8 cellular contexts compared by ENCODE assay signal in the genomic region with DNA sequence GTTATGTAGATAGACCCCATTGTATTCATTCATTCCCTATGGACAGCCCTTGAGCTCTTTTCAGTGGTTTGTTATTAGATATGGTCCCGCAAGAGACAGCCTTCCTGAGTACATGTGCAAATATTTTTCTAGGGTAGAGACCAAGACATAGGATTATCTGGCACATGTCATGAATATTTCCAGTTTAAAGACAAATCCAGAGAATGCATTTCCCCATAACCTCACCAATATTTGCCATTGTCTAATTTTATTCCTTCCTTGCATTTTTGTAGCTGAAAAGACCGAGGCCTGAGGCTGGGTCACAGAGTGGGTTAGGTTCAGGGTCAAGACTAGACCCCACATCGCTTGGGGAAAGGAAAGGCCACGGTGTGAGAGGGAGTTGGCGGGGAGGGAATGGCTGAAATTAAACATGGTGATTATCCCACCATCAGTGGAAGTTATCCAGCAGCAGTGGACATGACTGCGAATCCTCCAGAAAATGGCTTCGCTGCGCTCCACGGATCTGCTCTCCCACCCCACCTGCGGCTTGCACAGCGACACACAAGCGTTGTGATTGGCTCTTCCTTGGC. TPM values are rescaled to one million over a fixed set of nuclear protein-coding genes. Genes with fewer than 3 reads are reported as not detected.
DNase-seq lines count a peak whose midpoint lies in the region; ATAC-seq and TF ChIP-seq lines count a peak whose summit lies in the region.

No MANE protein-coding gene starts in this region.

- no peaks in the 10 kb centered on the region for H3K79me2 ChIP-seq in neural cell (replicated peaks; ENCODE audit: insufficient read depth, low read length)

- intact Hi-C loops in dorsolateral prefrontal cortex (cut with DNase I): no loop called here

- ATAC-seq in HG03457 (IDR thresholded peaks at IDR 0.05; ENCODE audit: unreplicated experiment): no peak
- no peak for ATAC-seq in GM18867 (IDR thresholded peaks at IDR 0.05; ENCODE audit: unreplicated experiment)

- no peaks in the 10 kb centered on the region for H3K36me3 ChIP-seq in BLaER1 treated with 17β-estradiol and CSF1 and Interleukin-3, amounts not matched to agents 10 nM and 100 nM
- no peaks in the 10 kb centered on the region for H3K36me3 ChIP-seq in neural cell (ENCODE audit: insufficient read depth, low read length)

- DNase-seq in NCI-H1092 treated with DMSO at 0.1 percent for 48 hours (lab: John Stamatoyannopoulos, UW) (peak; percentile 95), dorsolateral prefrontal cortex (no peak), NCI-H345 treated with DMSO at 0.1 percent for 48 hours (lab: John Stamatoyannopoulos, UW; ENCODE audit: unreplicated experiment) (no peak)
- no peak for DNase-seq in central memory CD4-positive, alpha-beta T cell

- H3K9me2 ChIP-seq in neural cell (ENCODE audit: insufficient read depth, low read length): no peaks in the 10 kb centered on the region

- TF ChIP-seq CTCF in dorsolateral prefrontal cortex (IDR thresholded peaks at IDR 0.05 in 54 of 56, conservative IDR thresholded peaks at IDR 0.05 in 2 of 56; ENCODE audit: low read depth in 1 of 56, partially characterized antibody in 56 of 56): peak in 1 of 56 donors; percentile 3
- no peak for TF ChIP-seq CTCF in neural cell (IDR thresholded peaks at IDR 0.05; ENCODE audit: poor library complexity, severe bottlenecking)

- H3K9me3 ChIP-seq in BLaER1 treated with 17β-estradiol and CSF1 and Interleukin-3, amounts not matched to agents 10 nM and 100 nM (replicated peaks in 1 of 11): peaks cover 0 to 8% (median 0%) of the 10 kb centered on the region in 11 experiments; a peak in 2 of 22 replicates
- no peaks in the 10 kb centered on the region for H3K9me3 ChIP-seq in neural cell (ENCODE audit: low read length)

- H3K4me1 ChIP-seq in BLaER1 treated with 17β-estradiol and CSF1 and Interleukin-3, amounts not matched to agents 10 nM and 100 nM: peaks cover 15 to 28% (median 18%) of the 10 kb centered on the region in 10 experiments

- H3K4me3 ChIP-seq in BLaER1 treated with 17β-estradiol and CSF1 and Interleukin-3, amounts not matched to agents 10 nM and 100 nM: peak overlapping the region; percentile 38 to 68 (median 52); a peak in 19 of 20 replicates
- peak overlapping the region; percentile 49 to 83 (median 68) for H3K4me3 ChIP-seq in dorsolateral prefrontal cortex
- peak overlapping the region; percentile 69 for H3K4me3 ChIP-seq in neural cell (ENCODE audit: low read length)

- no peak for TF ChIP-seq RAD21 in neural cell (conservative IDR thresholded peaks at IDR 0.05)

- TF ChIP-seq EP300 in neural cell (conservative IDR thresholded peaks at IDR 0.05; ENCODE audit: poor library complexity, severe bottlenecking): no peak

- H4K20me1 ChIP-seq in BLaER1 treated with 17β-estradiol and CSF1 and Interleukin-3, amounts not matched to agents 10 nM and 100 nM: peaks cover 0 to 10% (median 0%) of the 10 kb centered on the region in 11 experiments; a peak in 1 of 22 replicates
- no peaks in the 10 kb centered on the region for H4K20me1 ChIP-seq in neural cell (ENCODE audit: insufficient read depth)

- H3K27me3 ChIP-seq in BLaER1 treated with 17β-estradiol and CSF1 and Interleukin-3, amounts not matched to agents 10 nM and 100 nM: peaks cover 29 to 56% (median 48%) of the 10 kb centered on the region in 11 experiments
- H3K27me3 ChIP-seq in dorsolateral prefrontal cortex: no peaks in the 10 kb centered on the region
- peaks cover 17% of the 10 kb centered on the region for H3K27me3 ChIP-seq in neural cell (ENCODE audit: insufficient read depth, low read depth, low read length)

- peak overlapping the region in 5 of 11 experiments; percentile 4 to 69 (median 52); a peak in 6 of 22 replicates for H3K9ac ChIP-seq in BLaER1 treated with 17β-estradiol and CSF1 and Interleukin-3, amounts not matched to agents 10 nM and 100 nM
- peak overlapping the region; percentile 69 for H3K9ac ChIP-seq in neural cell (ENCODE audit: low read length)

- peak overlapping the region; percentile 64 to 93 (median 78) for H3K4me2 ChIP-seq in BLaER1 treated with 17β-estradiol and CSF1 and Interleukin-3, amounts not matched to agents 10 nM and 100 nM
- peak overlapping the region; percentile 67 for H3K4me2 ChIP-seq in neural cell (ENCODE audit: low read length)

- no peak overlapping the region for H3K27ac ChIP-seq in BLaER1 treated with 17β-estradiol and CSF1 and Interleukin-3, amounts not matched to agents 10 nM and 100 nM
- H3K27ac ChIP-seq in dorsolateral prefrontal cortex: peak overlapping the region; percentile 40 to 98 (median 91)
- H3K27ac ChIP-seq in neural cell (ENCODE audit: low read length): peak overlapping the region; percentile 76

- peak overlapping the region; percentile 71 for H2AFZ ChIP-seq in neural cell (ENCODE audit: low read depth, low read length)

- peaks cover 7% of the 10 kb centered on the region for H3F3A ChIP-seq in neural cell (ENCODE audit: insufficient read depth, low read length, poor library complexity, severe bottlenecking)

TF ChIP-seq in neural cell, 6 proteins besides CTCF, POLR2A, EP300 and RAD21:
- peak; percentile 68 for TF ChIP-seq TAF1 (IDR thresholded peaks at IDR 0.05; ENCODE audit: low read depth)
- TF ChIP-seq MXI1 (conservative IDR thresholded peaks at IDR 0.05; ENCODE audit: poor library complexity, severe bottlenecking): no peak

RNA-seq across cellular contexts. Expression of a gene that starts 15.9 kb away (rescaled TPM):
- 1,000 to 10,000 TPM in 1 of 120 experiments, 100 to 1,000 TPM in 119; 153 to 1,009 (median 725) TPM for total RNA-seq in dorsolateral prefrontal cortex
- polyA plus RNA-seq in neural cell: 1,834 and 1,950 TPM in 2 replicates
- polyA minus RNA-seq in neural cell: 377 and 462 TPM in 2 replicates

RNA-seq across cellular contexts. Expression of a gene that starts 46.6 kb away (rescaled TPM):
- 10 to 100 TPM in 41 of 120 experiments, 1 to 10 TPM in 79; 5.7 to 12.6 (median 9.3) TPM for total RNA-seq in dorsolateral prefrontal cortex
- polyA plus RNA-seq in neural cell: 2.9 and 4.1 TPM in 2 replicates
- 4.6 and 4.9 TPM in 2 replicates for polyA minus RNA-seq in neural cell

Comparison
In these comparisons a context has a peak if more than half of its experiments do, and no peak if none do; other contexts are left out.
1. H3K27ac ChIP-seq: peak in dorsolateral prefrontal cortex (59 of 59) and neural cell (single experiment); none in BLaER1 treated with 17β-estradiol and CSF1 and Interleukin-3, amounts not matched to agents 10 nM and 100 nM (0 of 11).
2. Peak in every context shown above with its lines, with median percentiles within 50 percentile points of each other: H3K4me3 ChIP-seq.